ENCODE assay signal across 16 cellular contexts in the genomic region with DNA sequence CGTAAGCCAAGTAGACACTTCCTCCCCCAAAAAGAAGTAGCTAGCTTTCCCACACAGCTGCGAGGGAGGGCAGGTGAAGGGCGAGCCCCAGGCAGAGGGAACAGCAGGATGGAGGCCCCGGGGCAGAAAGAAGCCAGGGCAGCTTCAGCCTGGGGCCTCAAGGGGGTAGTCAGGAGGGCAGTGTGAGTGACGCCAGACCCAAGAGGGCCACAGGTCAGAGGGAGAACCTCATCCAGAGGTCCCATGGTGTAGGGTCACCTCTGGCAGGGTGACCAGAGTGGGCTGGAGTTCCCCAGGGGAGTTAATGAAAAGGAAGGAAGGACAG. TPM values are rescaled to one million over a fixed set of nuclear protein-coding genes. Genes with fewer than 3 reads are reported as not detected.
DNase-seq lines count a peak whose midpoint lies in the region; ATAC-seq and TF ChIP-seq lines count a peak whose summit lies in the region.
"Had no signal": no experiment of that assay in that cellular context is flagged by ENCODE, and none has a peak within 500 bp of the region (broad histone marks: within the 10 kb centered on the region; RNA-seq: fewer than 3 reads in every experiment).

No MANE protein-coding gene starts in this region.

- H3K27me3 ChIP-seq in Peyer's patch, result no peaks in the 10 kb centered on the region
- no peaks in the 10 kb centered on the region for H3K27me3 ChIP-seq in hepatocyte
- no peaks in the 10 kb centered on the region for H3K27me3 ChIP-seq in foreskin keratinocyte
- H3K27me3 ChIP-seq: left lung had no signal

- no peak for TF ChIP-seq POLR2A in Peyer's patch (IDR thresholded peaks at IDR 0.05)

- peak; percentile 39 for DNase-seq in NCI-H2107 treated with DMSO at 0.1 percent for 48 hours (lab: John Stamatoyannopoulos, UW; ENCODE audit: unreplicated experiment)
- DNase-seq in NCI-H2107 (lab: John Stamatoyannopoulos, UW), result no peak
- no peak for DNase-seq in Peyer's patch
- DNase-seq in hepatocyte (ENCODE audit: low spot score), result no peak
- no peak for DNase-seq in stimulated activated effector memory CD8-positive, alpha-beta T cell treated with anti-CD3 and anti-CD28 coated beads, Interleukin-12 subunit alpha, Interleukin-12 subunit beta, amount 100 ng/mL, for 72 hours (ENCODE audit: low spot score in 2 of 2)
- DNase-seq in foreskin keratinocyte, result no peak
- DNase-seq in activated CD4-positive, alpha-beta T cell treated with anti-CD3 and anti-CD28 coated beads, Interleukin-2, amount 50 U/mL, for 4 hours, result no peak
- DNase-seq: activated naive CD4-positive, alpha-beta T cell treated with anti-CD3 and anti-CD28 coated beads, Interleukin-2, amount 50 U/mL, for 16 hours; HCEC 1CT; left lung; NCI-H1092; NCI-H2227 treated with DMSO at 0.1 percent for 48 hours had no signal

- H3K4me1 ChIP-seq in Peyer's patch, result peaks cover 6 to 36% (median 14%) of the 10 kb centered on the region in 4 donors
- H3K4me1 ChIP-seq in hepatocyte (ENCODE audit: insufficient read depth), result peaks cover 27% of the 10 kb centered on the region
- peaks cover 6% of the 10 kb centered on the region for H3K4me1 ChIP-seq in foreskin keratinocyte
- H3K4me1 ChIP-seq: left lung had no signal

- no peak for TF ChIP-seq CTCF in Peyer's patch (IDR thresholded peaks at IDR 0.05)
- TF ChIP-seq CTCF in hepatocyte (IDR thresholded peaks at IDR 0.05; ENCODE audit: poor library complexity), result no peak
- TF ChIP-seq CTCF in foreskin keratinocyte (conservative IDR thresholded peaks at IDR 0.05), result no peak

- H3K4me2 ChIP-seq in hepatocyte, result peak overlapping the region; percentile 46

- peaks cover 0 to 6% (median 0%) of the 10 kb centered on the region in 3 donors for H3K36me3 ChIP-seq in Peyer's patch
- H3K36me3 ChIP-seq in hepatocyte (replicated peaks; ENCODE audit: insufficient read depth, low read depth), result no peaks in the 10 kb centered on the region
- H3K36me3 ChIP-seq: left lung, thoracic aorta had no signal

- H3K27ac ChIP-seq in Peyer's patch (peak overlapping the region; percentile 67 to 78 (median 70)), hepatocyte (peak overlapping the region; percentile 50), foreskin keratinocyte (no peak overlapping the region)
- H3K27ac ChIP-seq: left lung, thoracic aorta had no signal

- 52% methylated on average over 5 of the region's 5 CpGs for whole genome bisulfite sequencing in hepatocyte (ENCODE audit: low lambda C conversion rate, missing lambda C conversion rate)

- ATAC-seq in stimulated activated effector memory CD8-positive, alpha-beta T cell treated with anti-CD3 and anti-CD28 coated beads, Interleukin-12 subunit alpha, Interleukin-12 subunit beta, amount 100 ng/mL, for 72 hours, result no peak
- no peak for ATAC-seq in foreskin keratinocyte
- no peak for ATAC-seq in GM18502 (IDR thresholded peaks at IDR 0.05; ENCODE audit: poor library complexity, unreplicated experiment)
- ATAC-seq: left lung, Right ventricle myocardium inferior had no signal

- H3K9me3 ChIP-seq in Peyer's patch (no peaks in the 10 kb centered on the region), hepatocyte (ENCODE audit: low read depth) (no peaks in the 10 kb centered on the region)
- H3K9me3 ChIP-seq: left lung, thoracic aorta had no signal

- peak overlapping the region; percentile 75 for H3K4me3 Mint-ChIP-seq in stimulated activated effector memory CD8-positive, alpha-beta T cell treated with anti-CD3 and anti-CD28 coated beads, Interleukin-12 subunit alpha, Interleukin-12 subunit beta, amount 100 ng/mL, for 72 hours

- H3K27ac Mint-ChIP-seq in stimulated activated effector memory CD8-positive, alpha-beta T cell treated with anti-CD3 and anti-CD28 coated beads, Interleukin-12 subunit alpha, Interleukin-12 subunit beta, amount 100 ng/mL, for 72 hours, result peak overlapping the region; percentile 94

- H3K9me2 ChIP-seq in hepatocyte (replicated peaks; ENCODE audit: insufficient read depth), result no peaks in the 10 kb centered on the region

- H3K4me1 Mint-ChIP-seq in stimulated activated effector memory CD8-positive, alpha-beta T cell treated with anti-CD3 and anti-CD28 coated beads, Interleukin-12 subunit alpha, Interleukin-12 subunit beta, amount 100 ng/mL, for 72 hours, result peaks cover 80% of the 10 kb centered on the region

- H3K36me3 Mint-ChIP-seq in stimulated activated effector memory CD8-positive, alpha-beta T cell treated with anti-CD3 and anti-CD28 coated beads, Interleukin-12 subunit alpha, Interleukin-12 subunit beta, amount 100 ng/mL, for 72 hours, result peaks cover 21% of the 10 kb centered on the region
- H3K36me3 Mint-ChIP-seq: CD4-positive, CD25-positive, alpha-beta regulatory T cell had no signal

- H2AFZ ChIP-seq in hepatocyte, result no peak overlapping the region

- H3K4me3 ChIP-seq in Peyer's patch (no peak overlapping the region), hepatocyte (no peak overlapping the region)
- H3K4me3 ChIP-seq: left lung, thoracic aorta had no signal

- H3K79me2 ChIP-seq in hepatocyte, result peaks cover 71% of the 10 kb centered on the region

- H4K20me1 ChIP-seq in hepatocyte (ENCODE audit: insufficient read depth, poor library complexity, severe bottlenecking), result peaks cover 55% of the 10 kb centered on the region

- H3K9me3 Mint-ChIP-seq in stimulated activated effector memory CD8-positive, alpha-beta T cell treated with anti-CD3 and anti-CD28 coated beads, Interleukin-12 subunit alpha, Interleukin-12 subunit beta, amount 100 ng/mL, for 72 hours, result no peaks in the 10 kb centered on the region
- H3K9me3 Mint-ChIP-seq: CD4-positive, CD25-positive, alpha-beta regulatory T cell had no signal

RNA-seq across cellular contexts. Expression of a gene that starts 9.2 kb away (rescaled TPM):
- 10 to 100 TPM; 20.6 to 84.3 (median 51.0) TPM for total RNA-seq in Peyer's patch
- 44.2 and 65.1 TPM in 2 replicates for total RNA-seq in hepatocyte
- 84.9 and 91.2 TPM in 2 replicates for polyA plus RNA-seq in hepatocyte
- total RNA-seq in foreskin keratinocyte, result 12.2 and 13.8 TPM in 2 replicates
- 18.4 and 18.5 TPM in 2 replicates for polyA plus RNA-seq in foreskin keratinocyte

RNA-seq across cellular contexts. Expression of a gene that starts 41.2 kb away (rescaled TPM):
- 10 to 100 TPM; 14.9 to 38.8 (median 18.3) TPM for total RNA-seq in Peyer's patch
- 24.0 and 25.2 TPM in 2 replicates for total RNA-seq in hepatocyte
- polyA plus RNA-seq in hepatocyte, result 50.4 and 62.8 TPM in 2 replicates
- 15.8 and 16.5 TPM in 2 replicates for total RNA-seq in foreskin keratinocyte
- 14.8 and 16.2 TPM in 2 replicates for polyA plus RNA-seq in foreskin keratinocyte
